Comparison of ENCODE assay signal across 15 cellular contexts in genomic region chr17:72031219-72031906, GRCh38.
A peak's percentile ranks its signal among the peaks of the same experiment; 100 is the strongest.
DNase-seq lines count a peak whose midpoint lies in the region; ATAC-seq and TF ChIP-seq lines count a peak whose summit lies in the region.
"Had no signal": no experiment of that assay in that cellular context is flagged by ENCODE, and none has a peak within 500 bp of the region (broad histone marks: within the 10 kb centered on the region; RNA-seq: fewer than 3 reads in every experiment).

No MANE protein-coding gene starts in this region.

- H3K36me3 Mint-ChIP-seq in activated naive CD8-positive, alpha-beta T cell treated with anti-CD3 and anti-CD28 coated beads, Interleukin-2, amount 10 ng/mL, durations not matched to agents 7 days and 5 days = no peaks in the 10 kb centered on the region
- no peaks in the 10 kb centered on the region for H3K36me3 Mint-ChIP-seq in activated naive CD8-positive, alpha-beta T cell treated with anti-CD3 and anti-CD28 coated beads for 36 hours
- H3K36me3 Mint-ChIP-seq in endodermal cell (ENCODE audit: low read depth) = no peaks in the 10 kb centered on the region

- no peaks in the 10 kb centered on the region for H4K20me1 ChIP-seq in smooth muscle cell (ENCODE audit: low read depth)

- H3K27me3 Mint-ChIP-seq in activated naive CD8-positive, alpha-beta T cell treated with anti-CD3 and anti-CD28 coated beads, Interleukin-2, amount 10 ng/mL, durations not matched to agents 7 days and 5 days = peaks cover 7% of the 10 kb centered on the region
- H3K27me3 Mint-ChIP-seq in activated naive CD8-positive, alpha-beta T cell treated with anti-CD3 and anti-CD28 coated beads for 36 hours = peaks cover 34% of the 10 kb centered on the region
- peaks cover 3% of the 10 kb centered on the region for H3K27me3 Mint-ChIP-seq in endodermal cell (ENCODE audit: insufficient read depth)

- H3K4me3 ChIP-seq in endodermal cell (ENCODE audit: low read length) (no peak overlapping the region), smooth muscle cell (no peak overlapping the region)

- peaks cover 2% of the 10 kb centered on the region for H3K4me1 Mint-ChIP-seq in activated naive CD8-positive, alpha-beta T cell treated with anti-CD3 and anti-CD28 coated beads, Interleukin-2, amount 10 ng/mL, durations not matched to agents 7 days and 5 days
- peaks cover 10% of the 10 kb centered on the region for H3K4me1 Mint-ChIP-seq in activated naive CD8-positive, alpha-beta T cell treated with anti-CD3 and anti-CD28 coated beads for 36 hours
- peaks cover 13% of the 10 kb centered on the region for H3K4me1 Mint-ChIP-seq in endodermal cell

- ATAC-seq in activated naive CD8-positive, alpha-beta T cell treated with anti-CD3 and anti-CD28 coated beads, Interleukin-2, amount 10 ng/mL, durations not matched to agents 7 days and 5 days (ENCODE audit: low read depth) = no peak
- ATAC-seq in GM18502 (IDR thresholded peaks at IDR 0.05; ENCODE audit: poor library complexity, unreplicated experiment) = no peak

- H3K36me3 ChIP-seq in endodermal cell (ENCODE audit: control insufficient read depth, insufficient read depth, low read length) = no peaks in the 10 kb centered on the region
- no peaks in the 10 kb centered on the region for H3K36me3 ChIP-seq in smooth muscle cell (ENCODE audit: low read depth)
- H3K36me3 ChIP-seq: prostate gland had no signal

- DNase-seq in activated naive CD8-positive, alpha-beta T cell treated with anti-CD3 and anti-CD28 coated beads, Interleukin-2, amount 10 ng/mL, durations not matched to agents 7 days and 5 days = no peak
- no peak for DNase-seq in activated naive CD8-positive, alpha-beta T cell treated with anti-CD3 and anti-CD28 coated beads for 36 hours
- DNase-seq in NCI-H2227 (lab: John Stamatoyannopoulos, UW; ENCODE audit: unreplicated experiment) (peak; percentile 45), endodermal cell (no peak), smooth muscle cell (lab: John Stamatoyannopoulos, UW; ENCODE audit: unreplicated experiment) (no peak), medulla oblongata (ENCODE audit: extremely low spot score) (no peak), A172 (ENCODE audit: low spot score) (no peak)
- DNase-seq: effector CD8-positive, alpha-beta T cell; foreskin keratinocyte; NCI-H2029 treated with DMSO at 0.1 percent for 48 hours; SIG-M5 had no signal

- no peaks in the 10 kb centered on the region for H3K27me3 ChIP-seq in endodermal cell (ENCODE audit: control insufficient read depth, insufficient read depth, low read length, poor library complexity, severe bottlenecking)
- no peaks in the 10 kb centered on the region for H3K27me3 ChIP-seq in smooth muscle cell (ENCODE audit: low read depth)
- H3K27me3 ChIP-seq: foreskin keratinocyte had no signal

- WGBS in endodermal cell (ENCODE audit: insufficient coverage in 1 of 2, insufficient read length in 1 of 2), 2 experiments = 77 to 88% methylated on average over 5 to 8 of the region's 8 CpGs
- WGBS in smooth muscle cell (ENCODE audit: low lambda C conversion rate) = 65% methylated on average over 8 of the region's 8 CpGs

- H3K79me2 ChIP-seq in smooth muscle cell (ENCODE audit: low read depth) = no peaks in the 10 kb centered on the region

- no peaks in the 10 kb centered on the region for H3K9me3 Mint-ChIP-seq in activated naive CD8-positive, alpha-beta T cell treated with anti-CD3 and anti-CD28 coated beads, Interleukin-2, amount 10 ng/mL, durations not matched to agents 7 days and 5 days
- H3K9me3 Mint-ChIP-seq in activated naive CD8-positive, alpha-beta T cell treated with anti-CD3 and anti-CD28 coated beads for 36 hours = no peaks in the 10 kb centered on the region
- peaks cover 3% of the 10 kb centered on the region for H3K9me3 Mint-ChIP-seq in endodermal cell
- H3K9me3 Mint-ChIP-seq: activated T-helper 2 cell treated with anti-CD3 and anti-CD28 coated beads, Interferon-gamma antibody, Interleukin-2, Interleukin-4, amounts not matched to agents 10 μg/mL and 5 μg/mL and 100 μg/mL, durations not matched to agents 14 hours and 24 hours and 36 hours had no signal

- H3K27ac Mint-ChIP-seq in activated naive CD8-positive, alpha-beta T cell treated with anti-CD3 and anti-CD28 coated beads, Interleukin-2, amount 10 ng/mL, durations not matched to agents 7 days and 5 days = peak overlapping the region; percentile 56
- H3K27ac Mint-ChIP-seq in activated naive CD8-positive, alpha-beta T cell treated with anti-CD3 and anti-CD28 coated beads for 36 hours = no peak overlapping the region
- H3K27ac Mint-ChIP-seq in endodermal cell = no peak overlapping the region
- H3K27ac Mint-ChIP-seq: activated T-helper 2 cell treated with anti-CD3 and anti-CD28 coated beads, Interferon-gamma antibody, Interleukin-2, Interleukin-4, amounts not matched to agents 10 μg/mL and 5 μg/mL and 100 μg/mL, durations not matched to agents 14 hours and 24 hours and 36 hours had no signal

- no peaks in the 10 kb centered on the region for H3F3A ChIP-seq in smooth muscle cell (ENCODE audit: low read depth)

- H3K27ac ChIP-seq in endodermal cell (ENCODE audit: low read depth, low read length) (no peak overlapping the region), smooth muscle cell (ENCODE audit: low read depth) (no peak overlapping the region)
- H3K27ac ChIP-seq: HL-60, prostate gland had no signal

- H2AFZ ChIP-seq in smooth muscle cell (ENCODE audit: low read depth) = no peak overlapping the region

- POLR2A ChIA-PET in activated naive CD8-positive, alpha-beta T cell treated with anti-CD3 and anti-CD28 coated beads, Interleukin-2, amount 10 ng/mL, durations not matched to agents 7 days and 5 days (lab: Charles Lee) = no interaction called here

- H3K9ac ChIP-seq in endodermal cell (ENCODE audit: extremely low read depth, low read length, poor library complexity, severe bottlenecking) (no peak overlapping the region), smooth muscle cell (ENCODE audit: low read depth) (no peak overlapping the region)

- no peak for TF ChIP-seq CTCF in endodermal cell (conservative IDR thresholded peaks at IDR 0.05)
- TF ChIP-seq CTCF in smooth muscle cell (IDR thresholded peaks at IDR 0.05; ENCODE audit: borderline replicate concordance, insufficient read depth, poor library complexity, severe bottlenecking) = no peak

- no peak overlapping the region for H3K4me3 Mint-ChIP-seq in activated naive CD8-positive, alpha-beta T cell treated with anti-CD3 and anti-CD28 coated beads, Interleukin-2, amount 10 ng/mL, durations not matched to agents 7 days and 5 days
- no peak overlapping the region for H3K4me3 Mint-ChIP-seq in activated naive CD8-positive, alpha-beta T cell treated with anti-CD3 and anti-CD28 coated beads for 36 hours
- peak overlapping the region; percentile 67 for H3K4me3 Mint-ChIP-seq in endodermal cell

- H3K9me3 ChIP-seq in endodermal cell (ENCODE audit: control insufficient read depth, low read length) (peaks cover 12% of the 10 kb centered on the region), smooth muscle cell (replicated peaks; ENCODE audit: low read depth) (no peaks in the 10 kb centered on the region)
- H3K9me3 ChIP-seq: prostate gland had no signal

- peak overlapping the region; percentile 89 for H3K4me2 ChIP-seq in smooth muscle cell

- H3K4me1 ChIP-seq in endodermal cell (ENCODE audit: control insufficient read depth, insufficient read depth, low read length) = peaks cover 2% of the 10 kb centered on the region
- H3K4me1 ChIP-seq in smooth muscle cell (ENCODE audit: low read depth) = peaks cover 13% of the 10 kb centered on the region
- H3K4me1 ChIP-seq: foreskin keratinocyte, prostate gland had no signal
